ENCODE assay signal across 16 cellular contexts in the genomic region with DNA sequence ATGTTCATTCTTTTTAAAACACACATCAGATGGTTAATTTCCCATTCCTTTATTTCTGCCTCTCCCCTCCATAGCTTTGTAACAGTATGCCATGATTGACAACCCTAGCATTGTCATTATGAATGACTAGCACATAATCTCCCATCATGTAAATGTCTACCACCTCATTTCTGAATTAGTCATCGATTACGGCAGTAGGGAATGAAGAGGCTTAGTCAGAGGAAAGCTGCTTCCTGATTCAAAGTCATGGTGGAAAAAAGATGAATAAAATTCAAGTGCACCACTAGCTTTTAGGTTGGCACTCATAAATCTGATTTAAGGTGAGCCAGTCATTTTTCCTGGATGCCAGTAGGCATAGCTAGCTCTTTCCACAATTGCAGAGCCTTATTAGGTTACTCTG. TPM values are rescaled to one million over a fixed set of nuclear protein-coding genes. Genes with fewer than 3 reads are reported as not detected.
DNase-seq lines count a peak whose midpoint lies in the region; ATAC-seq and TF ChIP-seq lines count a peak whose summit lies in the region.
"Had no signal": no experiment of that assay in that cellular context is flagged by ENCODE, and none has a peak within 500 bp of the region (broad histone marks: within the 10 kb centered on the region; RNA-seq: fewer than 3 reads in every experiment).

No MANE protein-coding gene starts in this region.

- POLR2A ChIA-PET in Panc1 (lab: Charles Lee) = no interaction called here

- H3K4me3 ChIP-seq in Panc1 (ENCODE audit: low read depth in 2 of 2, low read length in 2 of 2) = no peak overlapping the region
- no peak overlapping the region for H3K4me3 ChIP-seq in dorsolateral prefrontal cortex
- H3K4me3 ChIP-seq: GM12878 had no signal

- H3K4me1 ChIP-seq in Panc1 (ENCODE audit: control insufficient read depth, insufficient read depth, low read length) = no peaks in the 10 kb centered on the region

- peak; percentile 65 for DNase-seq in EL
- DNase-seq in Panc1 (ENCODE audit: low read depth, low spot score) = peak; percentile 25
- DNase-seq in putamen (ENCODE audit: low spot score) = peak; percentile 51
- DNase-seq in stimulated activated CD4-positive, alpha-beta T cell treated with anti-CD3 and anti-CD28 coated beads, Interleukin-15, amount 100 ng/mL, for 24 hours = no peak
- DNase-seq in dorsolateral prefrontal cortex = no peak
- no peak for DNase-seq in activated T-cell treated with anti-CD3 and anti-CD28 coated beads, Interleukin-2, amount 50 U/mL, for 1 hour
- DNase-seq in NCI-H345 treated with DMSO at 0.1 percent for 48 hours (lab: John Stamatoyannopoulos, UW; ENCODE audit: unreplicated experiment) = no peak
- DNase-seq: activated CD8-positive, alpha-beta T cell treated with anti-CD3 and anti-CD28 coated beads, Interleukin-2, amount 10 ng/mL, durations not matched to agents 7 days and 5 days; activated naive CD4-positive, alpha-beta T cell; glutamatergic neuron; NCI-H2029; posterior cingulate gyrus had no signal

- no peak for ATAC-seq in Panc1
- peak; percentile 83 for ATAC-seq in esophagus mucosa
- ATAC-seq: activated CD8-positive, alpha-beta T cell treated with anti-CD3 and anti-CD28 coated beads, Interleukin-2, amount 10 ng/mL, durations not matched to agents 7 days and 5 days; GM12878 had no signal

- H3K36me3 ChIP-seq in Panc1 (ENCODE audit: control insufficient read depth, insufficient read depth, low read length) = no peaks in the 10 kb centered on the region

- no peaks in the 10 kb centered on the region for H3K9me3 ChIP-seq in Panc1 (ENCODE audit: control insufficient read depth, insufficient read depth, low read depth, low read length)

- no TSS peak for BruUV-seq in Panc1 (replicated peaks; lab: Mats Ljungman, UMichigan)

- TF ChIP-seq CTCF in Panc1 (IDR thresholded peaks at IDR 0.05) (no peak), dorsolateral prefrontal cortex (IDR thresholded peaks at IDR 0.05 in 54 of 56, conservative IDR thresholded peaks at IDR 0.05 in 2 of 56; ENCODE audit: low read depth in 1 of 56, partially characterized antibody in 56 of 56) (no peak)

- CTCF ChIA-PET in Panc1 (lab: Charles Lee) = no interaction called here

- in situ Hi-C loops in Panc1 (cut with HindIII; ENCODE audit: low pct_unique_long_range_greater_than_20kb, low sequenced_read_pairs) = no loop called here

- H3K27me3 ChIP-seq in Panc1 (ENCODE audit: control insufficient read depth, insufficient read depth, low read length) (no peaks in the 10 kb centered on the region), dorsolateral prefrontal cortex (no peaks in the 10 kb centered on the region)

- intact Hi-C loops in Panc1 (cut with micrococcal nuclease; ENCODE audit: unreplicated experiment) = no loop called here
- intact Hi-C loops in dorsolateral prefrontal cortex (cut with DNase I) = no loop called here

- H3K27ac ChIP-seq in Panc1 (ENCODE audit: low read length) = no peak overlapping the region
- H3K27ac ChIP-seq in dorsolateral prefrontal cortex = no peak overlapping the region

RNA-seq across cellular contexts. Expression of a gene that starts 19.1 kb away (rescaled TPM):
- total RNA-seq in Panc1 (2021; ENCODE audit: unreplicated experiment) (not detected), esophagus mucosa (not detected), dorsolateral prefrontal cortex (under 1 TPM in 1 of 120 experiments, not detected in 119; 0.42 TPM)
- not detected for polyA plus RNA-seq in Panc1 (2012; ENCODE audit: insufficient read length)
- total RNA-seq: activated CD8-positive, alpha-beta T cell treated with anti-CD3 and anti-CD28 coated beads, Interleukin-2, amount 10 ng/mL, durations not matched to agents 7 days and 5 days; GM12878; H4 had no signal
- polyA plus RNA-seq: IgD-negative memory B cell had no signal

Comparison
In these comparisons a context has a peak if more than half of its experiments do, and no peak if none do; other contexts are left out.
1. DNase-seq: peak in EL (single experiment), Panc1 (single experiment) and putamen (single experiment); none in stimulated activated CD4-positive, alpha-beta T cell treated with anti-CD3 and anti-CD28 coated beads, Interleukin-15, amount 100 ng/mL, for 24 hours (single experiment), dorsolateral prefrontal cortex (0 of 10), activated T-cell treated with anti-CD3 and anti-CD28 coated beads, Interleukin-2, amount 50 U/mL, for 1 hour (single experiment) and NCI-H345 treated with DMSO at 0.1 percent for 48 hours (single experiment).